In the genomic region with DNA sequence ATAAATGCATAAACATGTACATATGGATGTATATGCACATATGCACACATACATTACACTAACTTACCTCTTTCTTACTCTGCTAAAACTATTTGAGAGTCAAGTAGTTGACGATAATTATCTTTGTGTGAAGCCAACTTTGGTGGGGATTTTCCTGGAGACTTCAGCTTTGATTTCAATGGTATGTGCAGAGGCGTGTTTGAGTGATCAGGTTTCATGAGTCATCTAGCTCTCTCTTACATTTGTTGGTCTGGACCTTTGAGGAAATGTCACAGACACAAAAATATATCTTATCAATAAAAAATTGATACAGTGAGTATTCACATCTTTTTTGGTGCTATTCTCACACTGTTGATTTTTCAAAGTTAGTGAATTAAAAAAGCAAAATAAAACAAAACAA, we compare ENCODE assay signal across 15 cellular contexts.
DNase-seq lines count a peak whose midpoint lies in the region; ATAC-seq and TF ChIP-seq lines count a peak whose summit lies in the region.
"Had no signal": no experiment of that assay in that cellular context is flagged by ENCODE, and none has a peak within 500 bp of the region (broad histone marks: within the 10 kb centered on the region; RNA-seq: fewer than 3 reads in every experiment).

No MANE protein-coding gene starts in this region.

- no peaks in the 10 kb centered on the region for H3K9me2 ChIP-seq in SK-N-SH

- no peaks in the 10 kb centered on the region for H3K4me1 ChIP-seq in SK-N-SH (ENCODE audit: control insufficient read depth in 1 of 2, insufficient read depth in 2 of 2, low read depth in 1 of 2, low read length in 1 of 2)
- H3K4me1 ChIP-seq in uterus, result no peaks in the 10 kb centered on the region
- H3K4me1 ChIP-seq: spleen, transverse colon had no signal

- H3K27ac ChIP-seq in SK-N-SH (ENCODE audit: low read depth in 2 of 2, low read length in 1 of 2) (no peak overlapping the region), uterus (no peak overlapping the region)
- H3K27ac ChIP-seq: spleen, transverse colon had no signal

- no peaks in the 10 kb centered on the region for H4K20me1 ChIP-seq in SK-N-SH (ENCODE audit: insufficient read depth)

- H2AFZ ChIP-seq in SK-N-SH (ENCODE audit: low read depth), result no peak overlapping the region

- intact Hi-C loops in uterus (cut with DNase I; ENCODE audit: low total_unique reads), result no loop called here

- CTCF ChIA-PET in SK-N-SH (lab: Yijun Ruan, JAX), result no interaction called here

- H3K79me2 ChIP-seq in SK-N-SH (ENCODE audit: insufficient read depth), result no peaks in the 10 kb centered on the region

- no peaks in the 10 kb centered on the region for H3K9me3 ChIP-seq in SK-N-SH
- no peaks in the 10 kb centered on the region for H3K9me3 ChIP-seq in uterus
- H3K9me3 ChIP-seq: transverse colon had no signal

- no peak for TF ChIP-seq RAD21 in SK-N-SH (IDR thresholded peaks at IDR 0.05; ENCODE audit: low read length)

- DNase-seq in SK-N-SH (no peak), SW480 (ENCODE audit: low spot score) (peak; percentile 39), fibroblast of pulmonary artery (ENCODE audit: low read depth) (peak; percentile 41), stromal cell of bone marrow (ENCODE audit: low read depth) (peak; percentile 4), SKM-1 treated with dmso at 0.1 percent for 144 hours (lab: John Stamatoyannopoulos, UW; ENCODE audit: unreplicated experiment) (no peak), uterus (no peak)
- DNase-seq in activated CD4-positive, CD25-positive, alpha-beta regulatory T cell (lab: John Stamatoyannopoulos, UW), result no peak
- DNase-seq: activated CD4-positive, alpha-beta T cell treated with anti-CD3 and anti-CD28 coated beads, Interleukin-2, amount 50 U/mL, for 48 hours; DMS 273 treated with DMSO at 0.1 percent for 48 hours; islet precursor cell; natural killer cell; NCI-H2081; spleen; transverse colon had no signal

- H3F3A ChIP-seq in SK-N-SH (replicated peaks; ENCODE audit: insufficient read depth), result no peaks in the 10 kb centered on the region

- TF ChIP-seq EP300 in SK-N-SH (IDR thresholded peaks at IDR 0.05; ENCODE audit: borderline replicate concordance in 1 of 2, low read depth in 1 of 2, low read length in 1 of 2), result no peak

- H3K36me3 ChIP-seq in SK-N-SH (replicated peaks in 1 of 2; ENCODE audit: control insufficient read depth in 1 of 2, insufficient read depth in 2 of 2, low read length in 1 of 2), result no peaks in the 10 kb centered on the region
- H3K36me3 ChIP-seq in uterus, result no peaks in the 10 kb centered on the region
- H3K36me3 ChIP-seq: spleen, transverse colon had no signal

- POLR2A ChIA-PET in SK-N-SH (lab: Yijun Ruan, JAX), result no interaction called here

- no peak for TF ChIP-seq POLR2A in uterus (IDR thresholded peaks at IDR 0.05)

- TF ChIP-seq CTCF in SK-N-SH (IDR thresholded peaks at IDR 0.05) (no peak), fibroblast of pulmonary artery (IDR thresholded peaks at IDR 0.05; ENCODE audit: low read length, missing control alignments) (no peak), uterus (IDR thresholded peaks at IDR 0.05) (no peak)

- H3K27me3 ChIP-seq in SK-N-SH (ENCODE audit: insufficient read depth) (no peaks in the 10 kb centered on the region), uterus (no peaks in the 10 kb centered on the region)
- H3K27me3 ChIP-seq: spleen, transverse colon had no signal

- H3K9ac ChIP-seq in SK-N-SH, result no peak overlapping the region

- peak; percentile 81 for ATAC-seq in SK-N-SH treated with all-trans-retinoic acid at 6 μM for 48 hours
- ATAC-seq: natural killer cell had no signal

- H3K4me3 ChIP-seq in SK-N-SH (ENCODE audit: low read depth in 2 of 2, low read length in 1 of 2), result no peak overlapping the region
- no peak overlapping the region for H3K4me3 ChIP-seq in fibroblast of pulmonary artery (replicated peaks; ENCODE audit: low read depth, low read length)
- no peak overlapping the region for H3K4me3 ChIP-seq in uterus
- H3K4me3 ChIP-seq: spleen, transverse colon had no signal

- WGBS in SK-N-SH (ENCODE audit: low lambda C conversion rate), result 52% methylated on average over 2 of the region's 2 CpGs

- no peak overlapping the region for H3K4me2 ChIP-seq in SK-N-SH

TF ChIP-seq in SK-N-SH treated with all-trans-retinoic acid at 6 μM for 48 hours, 23 proteins besides CTCF, POLR2A, EP300 and RAD21 (continues in another document):
- TF ChIP-seq TOX (CRISPR knock-in tag; IDR thresholded peaks at IDR 0.05; ENCODE audit: borderline replicate concordance) (no peak), RARB (CRISPR knock-in tag; IDR thresholded peaks at IDR 0.05) (no peak), SNAI2 (CRISPR knock-in tag; IDR thresholded peaks at IDR 0.05) (no peak), ARNTL (CRISPR knock-in tag; IDR thresholded peaks at IDR 0.05; ENCODE audit: borderline replicate concordance, low read depth) (no peak), ZC3H10 (CRISPR knock-in tag; IDR thresholded peaks at IDR 0.05) (no peak)
- TF ChIP-seq, protein P1, sequence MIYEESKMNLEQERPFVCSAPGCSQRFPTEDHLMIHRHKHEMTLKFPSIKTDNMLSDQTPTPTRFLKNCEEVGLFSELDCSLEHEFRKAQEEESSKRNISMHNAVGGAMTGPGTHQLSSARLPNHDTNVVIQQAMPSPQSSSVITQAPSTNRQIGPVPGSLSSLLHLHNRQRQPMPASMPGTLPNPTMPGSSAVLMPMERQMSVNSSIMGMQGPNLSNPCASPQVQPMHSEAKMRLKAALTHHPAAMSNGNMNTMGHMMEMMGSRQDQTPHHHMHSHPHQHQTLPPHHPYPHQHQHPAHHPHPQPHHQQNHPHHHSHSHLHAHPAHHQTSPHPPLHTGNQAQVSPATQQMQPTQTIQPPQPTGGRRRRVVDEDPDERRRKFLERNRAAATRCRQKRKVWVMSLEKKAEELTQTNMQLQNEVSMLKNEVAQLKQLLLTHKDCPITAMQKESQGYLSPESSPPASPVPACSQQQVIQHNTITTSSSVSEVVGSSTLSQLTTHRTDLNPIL (CRISPR knock-in tag; IDR thresholded peaks at IDR 0.05; ENCODE audit: low read depth), result no peak

TF ChIP-seq in SK-N-SH, 30 proteins besides CTCF, POLR2A, EP300 and RAD21 (continues in another document):
- no peak for TF ChIP-seq SMC3 (IDR thresholded peaks at IDR 0.05; ENCODE audit: low read depth, low read length)
- no peak for TF ChIP-seq RCOR1 (IDR thresholded peaks at IDR 0.05; ENCODE audit: low read length)
- TF ChIP-seq NFIC (IDR thresholded peaks at IDR 0.05; ENCODE audit: borderline replicate concordance), result no peak
- no peak for TF ChIP-seq REST (IDR thresholded peaks at IDR 0.05; ENCODE audit: low read depth, low read length)
- TF ChIP-seq RFX5 (IDR thresholded peaks at IDR 0.05; ENCODE audit: low read length), result no peak
- TF ChIP-seq POLR2AphosphoS5 (IDR thresholded peaks at IDR 0.05; ENCODE audit: low read depth, low read length), result no peak
- no peak for TF ChIP-seq ZBTB33 (IDR thresholded peaks at IDR 0.05; ENCODE audit: borderline replicate concordance, low read depth)
- TF ChIP-seq USF2 (IDR thresholded peaks at IDR 0.05; ENCODE audit: borderline replicate concordance, low read depth, low read length), result no peak
- no peak for TF ChIP-seq JUND (IDR thresholded peaks at IDR 0.05)
- no peak for TF ChIP-seq EZH2phosphoT487 (IDR thresholded peaks at IDR 0.05; ENCODE audit: borderline replicate concordance, low read depth)
- TF ChIP-seq GATA2 (CRISPR knock-in tag; IDR thresholded peaks at IDR 0.05), result no peak
- no peak for TF ChIP-seq RXRA (IDR thresholded peaks at IDR 0.05; ENCODE audit: borderline replicate concordance, low read depth)

Comparison
In these comparisons a context has a peak if more than half of its experiments do, and no peak if none do; other contexts are left out.
1. DNase-seq: peak in SW480 (single experiment), fibroblast of pulmonary artery (single experiment) and stromal cell of bone marrow (single experiment); none in SK-N-SH (single experiment), activated CD4-positive, CD25-positive, alpha-beta regulatory T cell (0 of 4), SKM-1 treated with dmso at 0.1 percent for 144 hours (single experiment) and uterus (0 of 2).